11 cellular contexts compared by ENCODE assay signal in genomic region chr11:1826552-1827094, GRCh38. TPM values are rescaled to one million over a fixed set of nuclear protein-coding genes. Genes with fewer than 3 reads are reported as not detected.
A peak's percentile ranks its signal among the peaks of the same experiment; 100 is the strongest.
DNase-seq lines count a peak whose midpoint lies in the region; ATAC-seq and TF ChIP-seq lines count a peak whose summit lies in the region.
"Had no signal": no experiment of that assay in that cellular context is flagged by ENCODE, and none has a peak within 500 bp of the region (broad histone marks: within the 10 kb centered on the region; RNA-seq: fewer than 3 reads in every experiment).

No MANE protein-coding gene starts in this region.

- no peaks in the 10 kb centered on the region for H3K9me3 Mint-ChIP-seq in endodermal cell
- H3K9me3 Mint-ChIP-seq in naive thymus-derived CD4-positive, alpha-beta T cell, result peaks cover 0 to under 1% (median 0%) of the 10 kb centered on the region in 11 donors
- no peaks in the 10 kb centered on the region for H3K9me3 Mint-ChIP-seq in immature natural killer cell
- H3K9me3 Mint-ChIP-seq: T-helper 1 cell treated with Interleukin-12 subunit alpha and Interleukin-12 subunit beta and Interleukin-4 antibody, amounts not matched to agents 30 μg/mL and 1 μg/mL, for 36 hours had no signal

- intact Hi-C loops in psoas muscle (cut with DNase I), result loop anchor here in 1 of 2 donors (5.0 kb wide), 1 partner anchor 49 kb away; no protein-coding TSS in a partner anchor
- intact Hi-C loops in naive thymus-derived CD4-positive, alpha-beta T cell (cut with micrococcal nuclease), result no loop called here

- H3K4me3 ChIP-seq in endodermal cell (ENCODE audit: low read length), result no peak overlapping the region
- no peak overlapping the region for H3K4me3 ChIP-seq in psoas muscle
- H3K4me3 ChIP-seq in naive thymus-derived CD4-positive, alpha-beta T cell (ENCODE audit: low read length), result no peak overlapping the region

- 86 to 90% methylated on average over 11 to 15 of the region's 15 CpGs for WGBS in endodermal cell (ENCODE audit: insufficient coverage in 1 of 2, insufficient read length in 1 of 2), 2 experiments
- WGBS in psoas muscle, 3 donors, result 44 to 63% (median 50%) methylated on average over 14 to 15 of the region's 15 CpGs

- H3K27ac ChIP-seq in endodermal cell (ENCODE audit: low read depth, low read length), result no peak overlapping the region
- H3K27ac ChIP-seq in psoas muscle, result peak overlapping the region; percentile 23
- no peak overlapping the region for H3K27ac ChIP-seq in naive thymus-derived CD4-positive, alpha-beta T cell (ENCODE audit: low read depth, low read length)

- H3K4me1 Mint-ChIP-seq in endodermal cell, result no peaks in the 10 kb centered on the region
- peaks cover 0 to 1% (median 0%) of the 10 kb centered on the region in 7 donors for H3K4me1 Mint-ChIP-seq in naive thymus-derived CD4-positive, alpha-beta T cell
- peaks cover 0 to 1% of the 10 kb centered on the region in 2 donors for H3K4me1 Mint-ChIP-seq in immature natural killer cell
- H3K4me1 Mint-ChIP-seq: naive B cell had no signal

- H3K27me3 ChIP-seq in endodermal cell (ENCODE audit: control insufficient read depth, insufficient read depth, low read length, poor library complexity, severe bottlenecking) (peaks cover 25% of the 10 kb centered on the region), psoas muscle (ENCODE audit: insufficient read depth in 3 of 3, low read length in 2 of 3) (peaks cover 0 to 6% (median 5%) of the 10 kb centered on the region in 3 donors)
- H3K27me3 ChIP-seq in naive thymus-derived CD4-positive, alpha-beta T cell (ENCODE audit: control insufficient read depth in 2 of 2, insufficient read depth in 2 of 2, low read length in 2 of 2), result no peaks in the 10 kb centered on the region

- H3K9me3 ChIP-seq in endodermal cell (ENCODE audit: control insufficient read depth, low read length), result no peaks in the 10 kb centered on the region
- H3K9me3 ChIP-seq in psoas muscle, result no peaks in the 10 kb centered on the region
- no peaks in the 10 kb centered on the region for H3K9me3 ChIP-seq in naive thymus-derived CD4-positive, alpha-beta T cell (ENCODE audit: control insufficient read depth in 2 of 3, low read length in 3 of 3)

- peak; percentile 20 for DNase-seq in ELR (ENCODE audit: low read depth)
- DNase-seq in NCI-H526 treated with DMSO at 0.1 percent for 48 hours (lab: John Stamatoyannopoulos, UW), result peak; percentile 15
- DNase-seq in endodermal cell, result peak; percentile 70
- DNase-seq in psoas muscle, result peak in 1 of 2 donors; percentile 29
- no peak for DNase-seq in naive thymus-derived CD4-positive, alpha-beta T cell
- no peak for DNase-seq in activated gamma-delta T cell (lab: John Stamatoyannopoulos, UW)
- no peak for DNase-seq in immature natural killer cell
- DNase-seq: naive B cell had no signal

- POLR2A ChIA-PET in naive thymus-derived CD4-positive, alpha-beta T cell (lab: Charles Lee), result interaction anchor here (0.5 kb wide), 1 partner anchor 130 kb away, joined by 4 read pairs; the partner anchor contains the start of gene KRTAP5-6

- H3K27ac Mint-ChIP-seq in endodermal cell (no peak overlapping the region), immature natural killer cell (no peak overlapping the region)
- H3K27ac Mint-ChIP-seq in naive thymus-derived CD4-positive, alpha-beta T cell, result no peak overlapping the region
- H3K27ac Mint-ChIP-seq: naive B cell; T-helper 1 cell treated with Interleukin-12 subunit alpha and Interleukin-12 subunit beta and Interleukin-4 antibody, amounts not matched to agents 30 μg/mL and 1 μg/mL, for 36 hours had no signal

- ATAC-seq in psoas muscle (peak in 3 of 4 donors; percentile 20 to 45 (median 34)), GM18861 (IDR thresholded peaks at IDR 0.05; ENCODE audit: unreplicated experiment) (no peak)
- ATAC-seq in naive thymus-derived CD4-positive, alpha-beta T cell, result no peak

- H3K36me3 Mint-ChIP-seq in endodermal cell (ENCODE audit: low read depth) (no peaks in the 10 kb centered on the region), immature natural killer cell (no peaks in the 10 kb centered on the region)
- no peaks in the 10 kb centered on the region for H3K36me3 Mint-ChIP-seq in naive thymus-derived CD4-positive, alpha-beta T cell
- H3K36me3 Mint-ChIP-seq: naive B cell had no signal

- no peak overlapping the region for H3K9ac ChIP-seq in endodermal cell (ENCODE audit: extremely low read depth, low read length, poor library complexity, severe bottlenecking)

- H3K4me3 Mint-ChIP-seq in endodermal cell, result no peak overlapping the region
- no peak overlapping the region for H3K4me3 Mint-ChIP-seq in naive thymus-derived CD4-positive, alpha-beta T cell
- H3K4me3 Mint-ChIP-seq in immature natural killer cell, result no peak overlapping the region
- H3K4me3 Mint-ChIP-seq: naive B cell; T-helper 1 cell treated with Interleukin-12 subunit alpha and Interleukin-12 subunit beta and Interleukin-4 antibody, amounts not matched to agents 30 μg/mL and 1 μg/mL, for 36 hours had no signal

- H3K4me1 ChIP-seq in endodermal cell (ENCODE audit: control insufficient read depth, insufficient read depth, low read length), result no peaks in the 10 kb centered on the region
- H3K4me1 ChIP-seq in psoas muscle, result no peaks in the 10 kb centered on the region
- H3K4me1 ChIP-seq in naive thymus-derived CD4-positive, alpha-beta T cell (ENCODE audit: control insufficient read depth in 2 of 2, insufficient read depth in 2 of 2, low read length in 2 of 2), result no peaks in the 10 kb centered on the region

- H3K36me3 ChIP-seq in endodermal cell (ENCODE audit: control insufficient read depth, insufficient read depth, low read length) (no peaks in the 10 kb centered on the region), psoas muscle (ENCODE audit: insufficient read depth in 1 of 2, low read depth in 1 of 2) (no peaks in the 10 kb centered on the region)
- no peaks in the 10 kb centered on the region for H3K36me3 ChIP-seq in naive thymus-derived CD4-positive, alpha-beta T cell (ENCODE audit: control insufficient read depth in 2 of 3, insufficient read depth in 3 of 3, low read length in 3 of 3)

- H3K27me3 Mint-ChIP-seq in endodermal cell (ENCODE audit: insufficient read depth), result peaks cover 28% of the 10 kb centered on the region
- peaks cover 0 to 11% (median 0%) of the 10 kb centered on the region in 5 donors for H3K27me3 Mint-ChIP-seq in naive thymus-derived CD4-positive, alpha-beta T cell
- H3K27me3 Mint-ChIP-seq in immature natural killer cell (ENCODE audit: low read depth in 3 of 3), result peaks cover 0 to 10% (median 3%) of the 10 kb centered on the region in 3 donors

- TF ChIP-seq CTCF in endodermal cell (conservative IDR thresholded peaks at IDR 0.05) (peak; percentile 48), psoas muscle (IDR thresholded peaks at IDR 0.05) (no peak)

- CTCF ChIA-PET in naive thymus-derived CD4-positive, alpha-beta T cell (lab: Charles Lee), result interaction anchor here (1.0 to 3.4 kb wide), 2 partner anchors 10 to 133 kb away, joined by 3 to 17 read pairs; no protein-coding TSS in a partner anchor

RNA-seq across cellular contexts. Expression of gene SYT8, which starts 8.2 kb away (rescaled TPM):
- total RNA-seq in endodermal cell (not detected), psoas muscle (under 1 TPM in 1 of 4 donors, not detected in 3; 0.28 TPM)
- not detected for polyA plus RNA-seq in endodermal cell (2013, experiment 1 of 2)
- polyA plus RNA-seq in endodermal cell (2013, experiment 2 of 2), result not detected
- polyA plus RNA-seq in psoas muscle (under 1 TPM in 2 of 3 donors, not detected in 1; 0.04 to 0.06 TPM), immature natural killer cell (not detected)
- total RNA-seq in naive thymus-derived CD4-positive, alpha-beta T cell, result not detected
- polyA plus RNA-seq in naive thymus-derived CD4-positive, alpha-beta T cell, result not detected
- total RNA-seq: dermis blood vessel endothelial cell had no signal

RNA-seq across cellular contexts. Expression of gene TNNI2, which starts 12.2 kb away (rescaled TPM):
- total RNA-seq in endodermal cell (not detected), psoas muscle (1,000 to 10,000 TPM in 3 of 4 donors, 100 to 1,000 TPM in 1; 985 to 3,047 (median 2,750) TPM)
- polyA plus RNA-seq in endodermal cell (2013, experiment 1 of 2), result not detected
- not detected for polyA plus RNA-seq in endodermal cell (2013, experiment 2 of 2)
- polyA plus RNA-seq in psoas muscle (1,000 to 10,000 TPM; 1,614 to 6,537 (median 3,259) TPM), immature natural killer cell (1 to 10 TPM in 1 of 3 donors, under 1 TPM in 1, not detected in 1; 0.54 to 2.0 TPM)
- total RNA-seq in naive thymus-derived CD4-positive, alpha-beta T cell, result 1 to 10 TPM in 1 of 5 experiments, under 1 TPM in 1, not detected in 3; 0.61 to 8.8 TPM
- under 1 TPM in 1 of 2 donors, not detected in 1; 0.46 TPM for polyA plus RNA-seq in naive thymus-derived CD4-positive, alpha-beta T cell
- total RNA-seq: dermis blood vessel endothelial cell had no signal

RNA-seq across cellular contexts. Expression of gene LSP1, which starts 26.3 kb away (rescaled TPM):
- total RNA-seq in endodermal cell, result not detected
- polyA plus RNA-seq in endodermal cell (2013, experiment 1 of 2), result not detected
- polyA plus RNA-seq in endodermal cell (2013, experiment 2 of 2), result 0.25 TPM
- 10 to 100 TPM; 14.4 to 27.1 (median 19.1) TPM for total RNA-seq in psoas muscle
- 10 to 100 TPM in 1 of 3 donors, 1 to 10 TPM in 2; 7.5 to 11.5 (median 9.4) TPM for polyA plus RNA-seq in psoas muscle
- 100 to 1,000 TPM; 248 to 578 (median 289) TPM for total RNA-seq in naive thymus-derived CD4-positive, alpha-beta T cell
- 100 to 1,000 TPM; 295 to 394 TPM for polyA plus RNA-seq in naive thymus-derived CD4-positive, alpha-beta T cell
- polyA plus RNA-seq in immature natural killer cell, result 100 to 1,000 TPM; 437 to 767 (median 593) TPM
- total RNA-seq: dermis blood vessel endothelial cell had no signal

Comparison
In these comparisons a context has a peak if more than half of its experiments do, and no peak if none do; other contexts are left out.
1. DNase-seq: peak in ELR (single experiment), NCI-H526 treated with DMSO at 0.1 percent for 48 hours (single experiment) and endodermal cell (single experiment); none in naive thymus-derived CD4-positive, alpha-beta T cell (0 of 9), activated gamma-delta T cell (single experiment) and immature natural killer cell (0 of 3).
2. ATAC-seq: peak in psoas muscle (3 of 4); none in naive thymus-derived CD4-positive, alpha-beta T cell (single experiment) and GM18861 (single experiment).
3. RNA of gene TNNI2, which starts 12.2 kb away (total RNA-seq): 985 to 3,047 TPM in psoas muscle; 0.61 to 8.8 TPM in naive thymus-derived CD4-positive, alpha-beta T cell and not detected in endodermal cell; every median in the first group is over 100 times any median in the second.
4. RNA of gene LSP1, which starts 26.3 kb away (total RNA-seq): 248 to 578 TPM in naive thymus-derived CD4-positive, alpha-beta T cell and 14.4 to 27.1 TPM in psoas muscle; not detected in endodermal cell; every median in the first group is over 10 times any median in the second.